Comparison of ENCODE assay signal across 13 cellular contexts in genomic region chr5:64680289-64680688, GRCh38. TPM values are rescaled to one million over a fixed set of nuclear protein-coding genes. Genes with fewer than 3 reads are reported as not detected.
DNase-seq lines count a peak whose midpoint lies in the region; ATAC-seq and TF ChIP-seq lines count a peak whose summit lies in the region.
"Had no signal": no experiment of that assay in that cellular context is flagged by ENCODE, and none has a peak within 500 bp of the region (broad histone marks: within the 10 kb centered on the region; RNA-seq: fewer than 3 reads in every experiment).

No MANE protein-coding gene starts in this region.

- H3K14ac ChIP-seq in mesenchymal stem cell (ENCODE audit: low read length in 2 of 2): no peak overlapping the region

- no peak overlapping the region for H3K9ac ChIP-seq in mesenchymal stem cell (ENCODE audit: low read length)

- TF ChIP-seq CTCF in ascending aorta (IDR thresholded peaks at IDR 0.05): no peak

- H2AK5ac ChIP-seq in mesenchymal stem cell (ENCODE audit: low read length, severe bottlenecking): no peak overlapping the region

- DNase-seq in SHP77 (lab: John Stamatoyannopoulos, UW) (peak; percentile 8 to 9), SHP77 treated with DMSO at 0.1 percent for 48 hours (lab: John Stamatoyannopoulos, UW) (no peak), UCSD-AML1 (lab: John Stamatoyannopoulos, UW; ENCODE audit: unreplicated experiment) (peak; percentile 8), mesenchymal stem cell (peak; percentile 3), SIG-M5 treated with dmso at 0.1 percent for 504 hours (lab: John Stamatoyannopoulos, UW; ENCODE audit: unreplicated experiment) (no peak), ascending aorta (ENCODE audit: low spot score in 2 of 2) (no peak)
- DNase-seq: T-helper 9 cell, trophoblast cell had no signal

- H4K8ac ChIP-seq in mesenchymal stem cell (ENCODE audit: low read length): no peak overlapping the region

- H2BK12ac ChIP-seq in mesenchymal stem cell (ENCODE audit: low read length in 2 of 2): no peak overlapping the region

- H3K4me3 ChIP-seq in mesenchymal stem cell (ENCODE audit: insufficient read depth in 1 of 2, low read depth in 1 of 2, low read length in 2 of 2): no peak overlapping the region
- H3K4me3 ChIP-seq in ascending aorta: no peak overlapping the region
- H3K4me3 ChIP-seq: gastroesophageal sphincter had no signal

- no peak overlapping the region for H3K23ac ChIP-seq in mesenchymal stem cell (ENCODE audit: low read length in 2 of 2)

- H3K4me1 ChIP-seq in mesenchymal stem cell (ENCODE audit: control insufficient read depth, insufficient read depth, low read depth, low read length) (no peaks in the 10 kb centered on the region), ascending aorta (no peaks in the 10 kb centered on the region)
- H3K4me1 ChIP-seq: gastroesophageal sphincter had no signal

- H3K18ac ChIP-seq in mesenchymal stem cell (ENCODE audit: low read depth in 1 of 2, low read length in 2 of 2): no peak overlapping the region

- no peak overlapping the region for H2AFZ ChIP-seq in mesenchymal stem cell (ENCODE audit: low read depth, low read length)

- no peak overlapping the region for H3K27ac ChIP-seq in mesenchymal stem cell (ENCODE audit: low read length, poor library complexity, severe bottlenecking)
- no peak overlapping the region for H3K27ac ChIP-seq in ascending aorta
- H3K27ac ChIP-seq: gastroesophageal sphincter had no signal

- H3K4me2 ChIP-seq in mesenchymal stem cell (ENCODE audit: low read length, poor library complexity, severe bottlenecking): no peak overlapping the region

- H3K36me3 ChIP-seq in mesenchymal stem cell (ENCODE audit: control insufficient read depth in 1 of 2, insufficient read depth in 2 of 2, low read depth in 1 of 2, low read length in 2 of 2) (no peaks in the 10 kb centered on the region), ascending aorta (no peaks in the 10 kb centered on the region)
- H3K36me3 ChIP-seq: gastroesophageal sphincter had no signal

- H4K91ac ChIP-seq in mesenchymal stem cell (ENCODE audit: low read length): no peak overlapping the region

- H3K9me3 ChIP-seq in mesenchymal stem cell (ENCODE audit: control insufficient read depth, low read length): no peaks in the 10 kb centered on the region
- no peaks in the 10 kb centered on the region for H3K9me3 ChIP-seq in ascending aorta
- H3K9me3 ChIP-seq: gastroesophageal sphincter had no signal

- H3K4ac ChIP-seq in mesenchymal stem cell (ENCODE audit: low read depth in 1 of 2, low read length in 2 of 2): no peak overlapping the region

- H3K79me1 ChIP-seq in mesenchymal stem cell (replicated peaks; ENCODE audit: low read length, poor library complexity, severe bottlenecking): no peaks in the 10 kb centered on the region

- no peak overlapping the region for H2BK15ac ChIP-seq in mesenchymal stem cell (ENCODE audit: low read depth, poor library complexity, severe bottlenecking)

- peak; percentile 37 for ATAC-seq in HG02798 (IDR thresholded peaks at IDR 0.05; ENCODE audit: poor library complexity, unreplicated experiment)
- ATAC-seq in GM21576 (IDR thresholded peaks at IDR 0.05; ENCODE audit: unreplicated experiment): no peak
- ATAC-seq: gastroesophageal sphincter had no signal

- H3K27me3 ChIP-seq in mesenchymal stem cell (ENCODE audit: control insufficient read depth in 1 of 2, insufficient read depth in 1 of 2, low read length in 2 of 2): peaks cover 8 to 31% of the 10 kb centered on the region in 2 experiments
- H3K27me3 ChIP-seq in ascending aorta: no peaks in the 10 kb centered on the region

- H2BK5ac ChIP-seq in mesenchymal stem cell (ENCODE audit: low read depth, low read length, poor library complexity, severe bottlenecking): no peak overlapping the region

- intact Hi-C loops in ascending aorta (cut with DNase I): no loop called here

- H2BK120ac ChIP-seq in mesenchymal stem cell (ENCODE audit: low read depth, low read length): no peak overlapping the region

- WGBS in mesenchymal stem cell: 89% methylated on average over 4 of the region's 4 CpGs

RNA-seq across cellular contexts. Expression of gene SHISAL2B, which starts 10.0 kb away (rescaled TPM):
- not detected for polyA plus RNA-seq in mesenchymal stem cell (2013, experiment 1 of 2)
- polyA plus RNA-seq in mesenchymal stem cell (2013, experiment 2 of 2): not detected
- total RNA-seq in ascending aorta: not detected
- total RNA-seq: gastroesophageal sphincter, mesenteric fat pad, NCI-H460 had no signal

Comparison
In these comparisons a context has a peak if more than half of its experiments do, and no peak if none do; other contexts are left out.
1. DNase-seq: peak in SHP77 (2 of 2), UCSD-AML1 (single experiment) and mesenchymal stem cell (single experiment); none in SHP77 treated with DMSO at 0.1 percent for 48 hours (single experiment), SIG-M5 treated with dmso at 0.1 percent for 504 hours (single experiment) and ascending aorta (0 of 2).